1 cellular context compared by ENCODE assay signal in the genomic region with DNA sequence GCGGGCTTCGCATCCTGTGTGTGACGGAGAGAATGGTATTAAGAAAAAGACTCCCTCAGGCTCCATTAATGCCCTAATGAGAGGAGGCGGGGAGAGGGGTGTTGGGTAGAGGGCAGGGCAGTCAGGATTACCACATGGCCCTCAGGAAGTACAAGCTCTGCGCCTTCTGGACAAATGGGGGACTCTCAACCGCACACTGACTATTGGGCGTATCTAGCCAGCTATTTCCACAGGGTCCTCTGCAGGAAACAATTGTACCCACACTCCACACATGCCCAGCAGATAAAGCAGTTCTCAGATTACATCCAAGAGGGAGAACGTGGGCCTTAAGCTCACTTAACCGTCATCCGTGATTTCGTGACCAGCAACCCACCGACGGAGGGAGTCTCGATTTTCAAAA.
TF ChIP-seq lines count a peak whose summit lies in the region.

No MANE protein-coding gene starts in this region.

TF ChIP-seq in H1, 55 proteins besides CTCF, POLR2A, EP300 and RAD21:
- no peak for TF ChIP-seq RBBP5 (IDR thresholded peaks at IDR 0.05; ENCODE audit: borderline replicate concordance, low read depth, low read length)
- no peak for TF ChIP-seq CHD1 (IDR thresholded peaks at IDR 0.05; ENCODE audit: low read depth, low read length)
- no peak for TF ChIP-seq PHF8 (conservative IDR thresholded peaks at IDR 0.05; ENCODE audit: low read depth, low read length)
- TF ChIP-seq SRF (IDR thresholded peaks at IDR 0.05; ENCODE audit: low read depth, low read length), result no peak
- TF ChIP-seq GTF2F1 (IDR thresholded peaks at IDR 0.05; ENCODE audit: borderline replicate concordance, low read depth, low read length), result no peak
- TF ChIP-seq YY1 (IDR thresholded peaks at IDR 0.05; ENCODE audit: low read depth, low read length), result no peak
- TF ChIP-seq FOSL1 (IDR thresholded peaks at IDR 0.05; ENCODE audit: insufficient read depth, low read depth, low read length), result no peak
- no peak for TF ChIP-seq BACH1 (IDR thresholded peaks at IDR 0.05; ENCODE audit: low read length)
- TF ChIP-seq HDAC2 (IDR thresholded peaks at IDR 0.05; ENCODE audit: borderline replicate concordance in 1 of 2, low read depth in 2 of 2, low read length in 2 of 2), result no peak
- TF ChIP-seq JUN (IDR thresholded peaks at IDR 0.05; ENCODE audit: low read depth, low read length), result no peak
- TF ChIP-seq, protein P1, sequence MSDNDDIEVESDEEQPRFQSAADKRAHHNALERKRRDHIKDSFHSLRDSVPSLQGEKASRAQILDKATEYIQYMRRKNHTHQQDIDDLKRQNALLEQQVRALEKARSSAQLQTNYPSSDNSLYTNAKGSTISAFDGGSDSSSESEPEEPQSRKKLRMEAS (IDR thresholded peaks at IDR 0.05), result no peak
- no peak for TF ChIP-seq TEAD4 (IDR thresholded peaks at IDR 0.05; ENCODE audit: low read depth, low read length)
- TF ChIP-seq GABPA (IDR thresholded peaks at IDR 0.05; ENCODE audit: borderline replicate concordance, insufficient read depth, low read length), result no peak
- no peak for TF ChIP-seq TBP (IDR thresholded peaks at IDR 0.05; ENCODE audit: low read depth, low read length)
